In genomic region chr2:158926478-158926948, GRCh38 we compare ENCODE assay signal across 1 cellular context.
TF ChIP-seq lines count a peak whose summit lies in the region.

No MANE protein-coding gene starts in this region.

TF ChIP-seq in HEK293, 187 proteins besides CTCF, POLR2A, EP300 and RAD21 (continued from another document):
- TF ChIP-seq ZNF558 (tag by site-specific recombination; IDR thresholded peaks at IDR 0.05), result peak; percentile 10; the same call in 1 of the 2 replicates
- TF ChIP-seq ZNF280D (tag by site-specific recombination; IDR thresholded peaks at IDR 0.05), result no peak
- TF ChIP-seq ZBTB17 (tag by site-specific recombination; IDR thresholded peaks at IDR 0.05), result peak; percentile 38
